8 cellular contexts compared by ENCODE assay signal in the genomic region with DNA sequence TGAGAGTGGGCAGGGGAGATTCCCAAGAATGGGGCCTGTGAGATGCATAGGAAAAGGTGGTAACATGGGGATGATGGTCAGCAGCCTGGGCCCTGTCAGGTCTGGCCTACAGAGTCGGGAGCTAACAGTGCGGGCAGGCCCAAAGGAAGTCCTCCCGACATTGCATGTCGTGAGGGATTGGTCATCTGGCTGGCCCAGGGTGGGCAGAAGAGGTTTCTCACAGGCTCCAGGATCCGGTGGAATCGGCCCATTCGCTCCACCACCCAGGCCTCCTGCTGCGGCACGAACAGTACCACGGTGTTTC. TPM values are rescaled to one million over a fixed set of nuclear protein-coding genes. Genes with fewer than 3 reads are reported as not detected.
A peak's percentile ranks its signal among the peaks of the same experiment; 100 is the strongest.
DNase-seq lines count a peak whose midpoint lies in the region; ATAC-seq, FAIRE-seq and TF ChIP-seq lines count a peak whose summit lies in the region.

No MANE protein-coding gene starts in this region.

- no TSS peak for BruUV-seq in Calu3 (replicated peaks; lab: Mats Ljungman, UMichigan)
- TSS peak; percentile 83 for BruUV-seq in GM12878 (replicated peaks; lab: Mats Ljungman, UMichigan)

- peaks cover 8% of the 10 kb centered on the region for H3K4me1 Mint-ChIP-seq in Calu3 (ENCODE audit: low read depth, unreplicated experiment)

- no peak for TF ChIP-seq POLR2A in GM12878 (IDR thresholded peaks at IDR 0.05; ENCODE audit: low read depth, low read length)
- no peak for TF ChIP-seq POLR2A in tibial nerve (IDR thresholded peaks at IDR 0.05)

- CTCF ChIA-PET in Calu3 (lab: Charles Lee) (no interaction called here), GM12878 (lab: Yijun Ruan, JAX) (interaction anchor here (0.8 to 2.5 kb wide), 3 partner anchors 12 to 530 kb away, joined by 3 to 11 read pairs (median 4); a partner anchor contains a TSS)

- peak overlapping the region; percentile 88 for H3K4me2 ChIP-seq in GM12878 (ENCODE audit: control insufficient read depth, insufficient read depth)

- peaks cover 14% of the 10 kb centered on the region for H3K79me2 ChIP-seq in GM12878 (ENCODE audit: control insufficient read depth, insufficient read depth, low read length)

- H3K36me3 Mint-ChIP-seq in Calu3 (ENCODE audit: insufficient read depth, unreplicated experiment): peaks cover 49% of the 10 kb centered on the region

- SMC1A ChIA-PET in GM12878 (lab: Charles Lee; ENCODE audit: uncharacterized antibody, unreplicated experiment): interaction anchor here (0.9 to 1.5 kb wide), 4 partner anchors 10 to 158 kb away, joined by 3 to 5 read pairs (median 4); no protein-coding TSS in a partner anchor

- POLR2A ChIA-PET in GM12878 (lab: Charles Lee): interaction anchor here (0.5 to 3.5 kb wide), 5 partner anchors 9 to 30 kb away, joined by 4 to 27 read pairs (median 14); a partner anchor contains a TSS

- intact Hi-C loops in Calu3 (cut with micrococcal nuclease; ENCODE audit: unreplicated experiment): no loop called here
- intact Hi-C loops in GM12878 (cut with micrococcal nuclease; ENCODE audit: unreplicated experiment): loop anchor here (2.0 kb wide), 1 partner anchor 24 kb away; a partner anchor contains a TSS

- peak overlapping the region; percentile 85 for H3K4me3 Mint-ChIP-seq in Calu3 (ENCODE audit: low read depth, unreplicated experiment)

- no peak for TF ChIP-seq CTCF in Calu3 (IDR thresholded peaks at IDR 0.05; ENCODE audit: unreplicated experiment)
- no peak for TF ChIP-seq CTCF in GM12878 (IDR thresholded peaks at IDR 0.05 in 2 of 3, conservative IDR thresholded peaks at IDR 0.05 in 1 of 3; ENCODE audit: control insufficient read depth in 2 of 3, extremely low read depth in 1 of 3, insufficient read depth in 1 of 3, low read depth in 3 of 3, low read length in 3 of 3)
- no peak for TF ChIP-seq CTCF in liver (IDR thresholded peaks at IDR 0.05; ENCODE audit: low read depth, low read length, missing input control)
- no peak for TF ChIP-seq CTCF in tibial nerve (IDR thresholded peaks at IDR 0.05)

- peak overlapping the region; percentile 82 for H2AFZ ChIP-seq in GM12878 (ENCODE audit: control insufficient read depth, low read depth, low read length)

- no peaks in the 10 kb centered on the region for H3K27me3 ChIP-seq in GM12878 (replicated peaks in 1 of 2; ENCODE audit: control insufficient read depth in 2 of 2, insufficient read depth in 2 of 2, low read length in 1 of 2)
- H3K27me3 ChIP-seq in liver (ENCODE audit: control insufficient read depth in 4 of 4, insufficient read depth in 4 of 4, low read length in 3 of 4): no peaks in the 10 kb centered on the region
- no peaks in the 10 kb centered on the region for H3K27me3 ChIP-seq in tibial nerve

- peak overlapping the region; percentile 93 for H3K27ac Mint-ChIP-seq in Calu3 (ENCODE audit: unreplicated experiment)

- no peaks in the 10 kb centered on the region for H3K27me3 Mint-ChIP-seq in Calu3 (ENCODE audit: unreplicated experiment)

- RAD21 ChIA-PET in GM12878 (lab: Charles Lee; ENCODE audit: unreplicated experiment): interaction anchor here (1.0 to 1.4 kb wide), 6 partner anchors 9 to 451 kb away, joined by 3 to 6 read pairs (median 4); a partner anchor contains a TSS

- no peaks in the 10 kb centered on the region for H3K9me3 ChIP-seq in GM12878 (replicated peaks; ENCODE audit: control insufficient read depth, insufficient read depth, low read length)
- H3K9me3 ChIP-seq in liver (ENCODE audit: control insufficient read depth in 4 of 4, low read length in 3 of 4): no peaks in the 10 kb centered on the region
- no peaks in the 10 kb centered on the region for H3K9me3 ChIP-seq in tibial nerve

- in situ Hi-C loops in GM12878 (cut with MboI): loop anchor here (10.0 kb wide), 2 partner anchors 632 to 712 kb away; a partner anchor contains a TSS

- ATAC-seq in HG03103 (IDR thresholded peaks at IDR 0.05; ENCODE audit: low read depth, unreplicated experiment) (peak; percentile 10), GM12878 (peak; percentile 56), HG02870 (IDR thresholded peaks at IDR 0.05; ENCODE audit: unreplicated experiment) (no peak)

- H3K9me3 Mint-ChIP-seq in Calu3 (ENCODE audit: low read depth, unreplicated experiment): no peaks in the 10 kb centered on the region

- peaks cover 9 to 16% of the 10 kb centered on the region in 2 experiments for H3K36me3 ChIP-seq in GM12878 (ENCODE audit: control insufficient read depth in 2 of 2, insufficient read depth in 2 of 2, low read length in 1 of 2)
- peaks cover 13 to 44% (median 23%) of the 10 kb centered on the region in 4 donors for H3K36me3 ChIP-seq in liver (ENCODE audit: control insufficient read depth in 4 of 4, insufficient read depth in 3 of 4, low read depth in 1 of 4, low read length in 3 of 4)
- H3K36me3 ChIP-seq in tibial nerve: peaks cover 0 to 63% (median 13%) of the 10 kb centered on the region in 3 donors

- WGBS in GM12878 (ENCODE audit: insufficient coverage, insufficient replicate concordance, low lambda C conversion rate, missing lambda C conversion rate): 4% methylated on average over 10 of the region's 10 CpGs
- 1% methylated on average over 10 of the region's 10 CpGs for WGBS in liver
- 1 to 3% methylated on average over 10 of the region's 10 CpGs for WGBS in tibial nerve, 2 donors

- no peak for FAIRE-seq in GM12878 (lab: Jason Lieb, UNC)

- TF ChIP-seq RAD21 in GM12878 (IDR thresholded peaks at IDR 0.05; ENCODE audit: insufficient read depth, low read depth, low read length) (no peak), liver (IDR thresholded peaks at IDR 0.05) (no peak)

- H3K27ac ChIP-seq in GM12878 (ENCODE audit: control insufficient read depth, insufficient read depth) (peak overlapping the region; percentile 88), liver (ENCODE audit: low read depth in 1 of 2, low read length in 2 of 2) (peak overlapping the region; percentile 79 to 81), tibial nerve (peak overlapping the region; percentile 80 to 93 (median 90))

- H3K4me3 ChIP-seq in GM12878: peak overlapping the region; percentile 79
- peak overlapping the region; percentile 48 to 96 (median 87) for H3K4me3 ChIP-seq in liver (ENCODE audit: low read depth in 1 of 3, low read length in 3 of 3)
- H3K4me3 ChIP-seq in tibial nerve: peak overlapping the region; percentile 65 to 92 (median 80)

- H3K9ac ChIP-seq in GM12878 (ENCODE audit: control insufficient read depth, insufficient read depth, low read length): peak overlapping the region; percentile 93
- peak overlapping the region; percentile 86 to 90 for H3K9ac ChIP-seq in liver (ENCODE audit: low read depth in 1 of 2, low read length in 2 of 2)

- DNase-seq in Calu3 (no peak), GM12878 (ENCODE audit: low read depth, low spot score) (no peak), tibial nerve (ENCODE audit: low spot score in 2 of 2) (no peak), cerebellar cortex (ENCODE audit: low spot score) (no peak), GF-D8 (lab: John Stamatoyannopoulos, UW) (no peak)

- TF ChIP-seq EP300 in GM12878 (IDR thresholded peaks at IDR 0.05; ENCODE audit: borderline replicate concordance in 1 of 2, control insufficient read depth in 1 of 2, low read depth in 2 of 2, low read length in 2 of 2) (no peak), tibial nerve (IDR thresholded peaks at IDR 0.05) (no peak)

- H3K4me1 ChIP-seq in GM12878 (ENCODE audit: control insufficient read depth, insufficient read depth, low read length): peaks cover 5% of the 10 kb centered on the region
- H3K4me1 ChIP-seq in liver (ENCODE audit: control insufficient read depth in 4 of 4, insufficient read depth in 4 of 4, low read length in 3 of 4): peaks cover 0 to 23% (median 18%) of the 10 kb centered on the region in 4 donors
- peaks cover 0 to 29% (median 14%) of the 10 kb centered on the region in 4 donors for H3K4me1 ChIP-seq in tibial nerve

- no peaks in the 10 kb centered on the region for H4K20me1 ChIP-seq in GM12878 (ENCODE audit: control insufficient read depth, insufficient read depth)

RNA-seq across cellular contexts. Expression of a gene that starts 0.5 kb away (rescaled TPM):
- total RNA-seq in Calu3 (2022) (97.3 and 103 TPM in 2 replicates), GM12878 (2014; rRNA removed) (242 and 261 TPM in 2 replicates), GM12878 (2014; rRNA removed; fragmentation: Illumina TruSeq; extraction: Trizol) (117 and 121 TPM in 2 replicates), GM12878 (2021) (209 and 210 TPM in 2 replicates), liver (10 to 100 TPM; 77.8 to 85.1 TPM), tibial nerve (10 to 100 TPM; 67.2 to 97.7 (median 93.7) TPM)
- 21.3 and 29.4 TPM in 2 replicates for total RNA-seq in GM12878 (2013; cell fraction: nucleolus; rRNA removed)
- polyA plus RNA-seq in GM12878 (2011; ENCODE audit: low read depth): 75.9 TPM
- polyA plus RNA-seq in GM12878 (2011; rRNA removed) (123 and 204 TPM in 2 replicates), GM12878 (2014; fragmentation: Illumina TruSeq; extraction: Trizol) (140 and 165 TPM in 2 replicates), GM12878 (2014; fragmentation: Nextera tagmentation; extraction: Ambion mirVana) (100 to 1,000 TPM; 112 to 148 TPM), GM12878 (2014; rRNA removed) (246 and 263 TPM in 2 replicates), GM12878 (2016; fragmentation: Nextera tagmentation; extraction: Ambion mirVana) (100 to 1,000 TPM; 280 to 284 TPM), liver (10 to 100 TPM; 77.9 to 96.8 TPM)
- polyA plus RNA-seq in GM12878 (2011; cell fraction: cytosol; rRNA removed): 233 and 279 TPM in 2 replicates
- 200 and 246 TPM in 2 replicates for polyA plus RNA-seq in GM12878 (2011; cell fraction: nucleus; rRNA removed)
- 104 and 127 TPM in 2 replicates for polyA plus RNA-seq in GM12878 (2012)
- 108 and 114 TPM in 2 replicates for polyA minus RNA-seq in GM12878 (2011; rRNA and poly(A)+ RNA removed)
- polyA minus RNA-seq in GM12878 (2011; cell fraction: cytosol; rRNA and poly(A)+ RNA removed): 30.3 and 40.3 TPM in 2 replicates
- polyA minus RNA-seq in GM12878 (2011; cell fraction: nucleus; rRNA and poly(A)+ RNA removed): 44.2 and 45.6 TPM in 2 replicates

RNA-seq across cellular contexts. Expression of a gene that starts 6.0 kb away (rescaled TPM):
- total RNA-seq in Calu3 (2022) (31.9 and 32.0 TPM in 2 replicates), GM12878 (2014; rRNA removed) (18.4 and 19.0 TPM in 2 replicates), GM12878 (2014; rRNA removed; fragmentation: Illumina TruSeq; extraction: Trizol) (7.6 and 8.2 TPM in 2 replicates), GM12878 (2021) (19.9 and 23.2 TPM in 2 replicates), liver (10 to 100 TPM; 10.5 to 15.7 TPM), tibial nerve (10 to 100 TPM; 16.1 to 23.2 (median 18.7) TPM)
- total RNA-seq in GM12878 (2013; cell fraction: nucleolus; rRNA removed): 34.5 and 37.3 TPM in 2 replicates
- polyA plus RNA-seq in GM12878 (2011; ENCODE audit: low read depth): 8.0 TPM
- polyA plus RNA-seq in GM12878 (2011; rRNA removed) (11.9 and 21.2 TPM in 2 replicates), GM12878 (2014; fragmentation: Illumina TruSeq; extraction: Trizol) (12.9 and 16.7 TPM in 2 replicates), GM12878 (2014; fragmentation: Nextera tagmentation; extraction: Ambion mirVana) (10 to 100 TPM in 1 of 2 experiments, 1 to 10 TPM in 1; 8.3 to 13.1 TPM), GM12878 (2014; rRNA removed) (16.7 and 17.8 TPM in 2 replicates), GM12878 (2016; fragmentation: Nextera tagmentation; extraction: Ambion mirVana) (10 to 100 TPM; 22.3 to 23.3 TPM), liver (10 to 100 TPM; 15.2 to 16.0 TPM)
- polyA plus RNA-seq in GM12878 (2011; cell fraction: cytosol; rRNA removed): 19.9 and 24.8 TPM in 2 replicates
- 45.1 and 49.3 TPM in 2 replicates for polyA plus RNA-seq in GM12878 (2011; cell fraction: nucleus; rRNA removed)
- polyA plus RNA-seq in GM12878 (2012): 11.5 and 13.8 TPM in 2 replicates
- polyA minus RNA-seq in GM12878 (2011; rRNA and poly(A)+ RNA removed): 21.7 and 25.2 TPM in 2 replicates
- polyA minus RNA-seq in GM12878 (2011; cell fraction: cytosol; rRNA and poly(A)+ RNA removed): 6.8 and 9.7 TPM in 2 replicates
- polyA minus RNA-seq in GM12878 (2011; cell fraction: nucleus; rRNA and poly(A)+ RNA removed): 17.8 and 26.6 TPM in 2 replicates

RNA-seq across cellular contexts. Expression of a gene that starts 13.2 kb away (rescaled TPM):
- total RNA-seq in Calu3 (2022) (16.8 and 17.5 TPM in 2 replicates), GM12878 (2014; rRNA removed) (2.3 and 3.6 TPM in 2 replicates), GM12878 (2014; rRNA removed; fragmentation: Illumina TruSeq; extraction: Trizol) (1.8 and 1.9 TPM in 2 replicates), GM12878 (2021) (2.2 and 3.2 TPM in 2 replicates), liver (10 to 100 TPM in 1 of 2 donors, 1 to 10 TPM in 1; 6.9 to 29.8 TPM), tibial nerve (10 to 100 TPM; 13.3 to 19.5 (median 14.7) TPM)
- 8.9 and 9.9 TPM in 2 replicates for total RNA-seq in GM12878 (2013; cell fraction: nucleolus; rRNA removed)
- 1.5 TPM for polyA plus RNA-seq in GM12878 (2011; ENCODE audit: low read depth)
- polyA plus RNA-seq in GM12878 (2011; rRNA removed) (4.4 and 5.4 TPM in 2 replicates), GM12878 (2014; fragmentation: Illumina TruSeq; extraction: Trizol) (2.5 and 2.6 TPM in 2 replicates), GM12878 (2014; fragmentation: Nextera tagmentation; extraction: Ambion mirVana) (under 1 TPM; 0.60 to 0.62 TPM), GM12878 (2014; rRNA removed) (2.7 and 3.6 TPM in 2 replicates), GM12878 (2016; fragmentation: Nextera tagmentation; extraction: Ambion mirVana) (1 to 10 TPM; 1.9 to 2.5 TPM), liver (1 to 10 TPM; 2.8 to 4.3 TPM)
- 8.1 and 8.5 TPM in 2 replicates for polyA plus RNA-seq in GM12878 (2011; cell fraction: cytosol; rRNA removed)
- 14.5 and 20.7 TPM in 2 replicates for polyA plus RNA-seq in GM12878 (2011; cell fraction: nucleus; rRNA removed)
- polyA plus RNA-seq in GM12878 (2012): 3.5 and 4.7 TPM in 2 replicates
- 4.0 and 5.5 TPM in 2 replicates for polyA minus RNA-seq in GM12878 (2011; rRNA and poly(A)+ RNA removed)
- 1.7 and 2.4 TPM in 2 replicates for polyA minus RNA-seq in GM12878 (2011; cell fraction: cytosol; rRNA and poly(A)+ RNA removed)
- 3.0 and 5.5 TPM in 2 replicates for polyA minus RNA-seq in GM12878 (2011; cell fraction: nucleus; rRNA and poly(A)+ RNA removed)

RNA-seq across cellular contexts. Expression of a gene that starts 22.7 kb away (rescaled TPM):
- total RNA-seq in Calu3 (2022): 38.8 and 46.2 TPM in 2 replicates
- total RNA-seq in GM12878 (2013; cell fraction: nucleolus; rRNA removed): 62.9 and 69.6 TPM in 2 replicates
- 45.0 and 45.9 TPM in 2 replicates for total RNA-seq in GM12878 (2014; rRNA removed)
- total RNA-seq in GM12878 (2014; rRNA removed; fragmentation: Illumina TruSeq; extraction: Trizol): 39.5 TPM in 2 replicates
- total RNA-seq in GM12878 (2021): 59.0 and 66.5 TPM in 2 replicates
- 24.4 TPM for polyA plus RNA-seq in GM12878 (2011; ENCODE audit: low read depth)
- polyA plus RNA-seq in GM12878 (2011; rRNA removed): 27.2 and 33.7 TPM in 2 replicates
- polyA plus RNA-seq in GM12878 (2011; cell fraction: cytosol; rRNA removed): 37.5 and 43.1 TPM in 2 replicates
- polyA plus RNA-seq in GM12878 (2011; cell fraction: nucleus; rRNA removed): 153 and 180 TPM in 2 replicates
- polyA plus RNA-seq in GM12878 (2012): 34.4 and 41.0 TPM in 2 replicates
- 49.7 and 54.8 TPM in 2 replicates for polyA plus RNA-seq in GM12878 (2014; fragmentation: Illumina TruSeq; extraction: Trizol)
- polyA plus RNA-seq in GM12878 (2014; fragmentation: Nextera tagmentation; extraction: Ambion mirVana): 10 to 100 TPM; 16.4 to 24.2 TPM
- polyA plus RNA-seq in GM12878 (2014; rRNA removed): 45.8 and 54.7 TPM in 2 replicates
- 10 to 100 TPM; 76.9 to 78.7 TPM for polyA plus RNA-seq in GM12878 (2016; fragmentation: Nextera tagmentation; extraction: Ambion mirVana)
- polyA minus RNA-seq in GM12878 (2011; rRNA and poly(A)+ RNA removed): 30.6 and 40.0 TPM in 2 replicates
- 15.1 and 15.5 TPM in 2 replicates for polyA minus RNA-seq in GM12878 (2011; cell fraction: cytosol; rRNA and poly(A)+ RNA removed)
- polyA minus RNA-seq in GM12878 (2011; cell fraction: nucleus; rRNA and poly(A)+ RNA removed): 59.7 and 103 TPM in 2 replicates
- total RNA-seq in liver: 10 to 100 TPM in 1 of 2 donors, 1 to 10 TPM in 1; 4.4 to 16.0 TPM
- 1 to 10 TPM; 1.7 to 3.5 TPM for polyA plus RNA-seq in liver
- total RNA-seq in tibial nerve: 10 to 100 TPM; 14.4 to 30.8 (median 20.8) TPM

RNA-seq across cellular contexts. Expression of a gene that starts 30.0 kb away (rescaled TPM):
- total RNA-seq in Calu3 (2022): 205 and 208 TPM in 2 replicates
- total RNA-seq in GM12878 (2013; cell fraction: nucleolus; rRNA removed): 152 and 164 TPM in 2 replicates
- total RNA-seq in GM12878 (2014; rRNA removed): 314 and 327 TPM in 2 replicates
- 214 and 236 TPM in 2 replicates for total RNA-seq in GM12878 (2014; rRNA removed; fragmentation: Illumina TruSeq; extraction: Trizol)
- total RNA-seq in GM12878 (2021): 245 and 247 TPM in 2 replicates
- polyA plus RNA-seq in GM12878 (2011; ENCODE audit: low read depth): 109 TPM
- 235 and 302 TPM in 2 replicates for polyA plus RNA-seq in GM12878 (2011; rRNA removed)
- polyA plus RNA-seq in GM12878 (2011; cell fraction: cytosol; rRNA removed): 229 and 318 TPM in 2 replicates
- 222 and 297 TPM in 2 replicates for polyA plus RNA-seq in GM12878 (2011; cell fraction: nucleus; rRNA removed)
- polyA plus RNA-seq in GM12878 (2012): 160 and 192 TPM in 2 replicates
- polyA plus RNA-seq in GM12878 (2014; fragmentation: Illumina TruSeq; extraction: Trizol): 202 and 241 TPM in 2 replicates
- 10 to 100 TPM in 1 of 2 experiments, 1 to 10 TPM in 1; 7.4 to 22.3 TPM for polyA plus RNA-seq in GM12878 (2014; fragmentation: Nextera tagmentation; extraction: Ambion mirVana)
- 171 and 191 TPM in 2 replicates for polyA plus RNA-seq in GM12878 (2014; rRNA removed)
- 100 to 1,000 TPM; 306 to 317 TPM for polyA plus RNA-seq in GM12878 (2016; fragmentation: Nextera tagmentation; extraction: Ambion mirVana)
- 402 and 430 TPM in 2 replicates for polyA minus RNA-seq in GM12878 (2011; rRNA and poly(A)+ RNA removed)
- 128 and 166 TPM in 2 replicates for polyA minus RNA-seq in GM12878 (2011; cell fraction: cytosol; rRNA and poly(A)+ RNA removed)
- 99.5 and 186 TPM in 2 replicates for polyA minus RNA-seq in GM12878 (2011; cell fraction: nucleus; rRNA and poly(A)+ RNA removed)
- total RNA-seq in liver: 100 to 1,000 TPM; 175 to 248 TPM
- polyA plus RNA-seq in liver: 100 to 1,000 TPM in 1 of 2 donors, 10 to 100 TPM in 1; 57.6 to 131 TPM
- 100 to 1,000 TPM; 134 to 190 (median 149) TPM for total RNA-seq in tibial nerve
